In genomic region chr5:172525633-172526360, GRCh38 we compare ENCODE assay signal across 15 cellular contexts.
"Had no signal": no experiment of that assay in that cellular context is flagged by ENCODE, and none has a peak within 500 bp of the region (broad histone marks: within the 10 kb centered on the region; RNA-seq: fewer than 3 reads in every experiment).

No MANE protein-coding gene starts in this region.

- H3K4me1 ChIP-seq: thyroid gland had no signal

- H3K9me3 ChIP-seq: thyroid gland had no signal

- H3K4me3 ChIP-seq: hepatocyte, left lung, thyroid gland had no signal

- H3K27me3 ChIP-seq: hepatocyte, left lung, thyroid gland had no signal

- DNase-seq: activated CD4-positive, alpha-beta T cell treated with anti-CD3 and anti-CD28 coated beads, Interleukin-2, amount 10 ng/mL, durations not matched to agents 7 days and 5 days; activated naive CD4-positive, alpha-beta T cell treated with anti-CD3 and anti-CD28 coated beads, Interleukin-2, amount 10 ng/mL, durations not matched to agents 7 days and 5 days; islet precursor cell; mesenchymal stem cell; stimulated activated CD4-positive, alpha-beta T cell treated with anti-CD3 and anti-CD28 coated beads, Interleukin-2, amount 100 ng/mL, for 48 hours; T-helper 17 cell; thyroid gland had no signal

- H3K27ac ChIP-seq: hepatocyte, left lung, thyroid gland had no signal

- H3K36me3 ChIP-seq: left lung, thyroid gland had no signal

- ATAC-seq: activated T-helper 17 cell treated with anti-CD3 and anti-CD28 coated beads, Interleukin-2, amount 50 U/mL, for 72 hours; left lung; stimulated activated memory B cell treated with anti-CD40 and anti-IgM and Interleukin-4, amounts not matched to agents 10 μg/mL and 1 μg/mL and 100 μg/mL, for 72 hours; T-helper 17 cell; WTC11 had no signal

- FAIRE-seq: astrocyte, endometrium, TTC549 had no signal
